8 cellular contexts compared by ENCODE assay signal in the genomic region with DNA sequence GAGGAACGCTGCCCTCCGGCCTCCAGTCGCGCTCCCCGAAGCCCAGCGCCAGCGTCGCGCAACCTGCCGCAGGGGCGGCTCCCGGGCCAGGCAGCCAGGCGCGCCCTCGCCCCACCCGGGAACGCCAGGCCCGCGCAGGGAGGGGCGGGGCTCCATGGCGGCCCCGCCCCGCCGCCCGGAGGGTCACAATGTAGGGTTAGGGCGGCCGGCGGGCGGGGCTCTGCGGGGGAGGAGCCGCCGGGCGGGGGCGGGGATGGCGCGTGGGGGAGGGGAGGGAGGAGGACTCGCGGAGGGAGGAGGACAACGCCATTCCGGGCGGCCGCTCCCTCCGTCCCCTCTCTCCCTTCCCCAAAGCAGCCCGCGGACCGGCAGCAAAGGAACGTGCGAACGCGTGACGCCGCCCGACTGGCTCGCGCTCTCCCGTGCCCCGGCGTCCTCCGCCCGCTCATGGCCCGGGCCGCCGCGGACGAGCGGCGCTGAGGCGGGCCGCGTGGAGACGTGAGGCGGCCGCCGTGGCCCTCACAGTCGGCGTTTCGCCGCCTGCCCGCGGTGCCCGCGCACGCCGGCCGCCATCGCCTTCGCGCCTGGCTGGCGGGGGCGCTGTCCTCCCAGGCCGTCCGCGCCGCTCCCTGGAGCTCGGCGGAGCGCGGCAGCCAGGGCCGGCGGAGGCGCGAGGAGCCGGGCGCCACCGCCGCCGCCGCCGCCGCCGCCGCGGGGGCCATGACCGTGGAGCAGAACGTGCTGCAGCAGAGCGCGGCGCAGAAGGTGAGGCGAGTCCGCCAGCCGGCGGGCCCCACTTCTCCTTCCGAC. TPM values are rescaled to one million over a fixed set of nuclear protein-coding genes. Genes with fewer than 3 reads are reported as not detected.
DNase-seq lines count a peak whose midpoint lies in the region; ATAC-seq, FAIRE-seq and TF ChIP-seq lines count a peak whose summit lies in the region.

A gene with protein sequence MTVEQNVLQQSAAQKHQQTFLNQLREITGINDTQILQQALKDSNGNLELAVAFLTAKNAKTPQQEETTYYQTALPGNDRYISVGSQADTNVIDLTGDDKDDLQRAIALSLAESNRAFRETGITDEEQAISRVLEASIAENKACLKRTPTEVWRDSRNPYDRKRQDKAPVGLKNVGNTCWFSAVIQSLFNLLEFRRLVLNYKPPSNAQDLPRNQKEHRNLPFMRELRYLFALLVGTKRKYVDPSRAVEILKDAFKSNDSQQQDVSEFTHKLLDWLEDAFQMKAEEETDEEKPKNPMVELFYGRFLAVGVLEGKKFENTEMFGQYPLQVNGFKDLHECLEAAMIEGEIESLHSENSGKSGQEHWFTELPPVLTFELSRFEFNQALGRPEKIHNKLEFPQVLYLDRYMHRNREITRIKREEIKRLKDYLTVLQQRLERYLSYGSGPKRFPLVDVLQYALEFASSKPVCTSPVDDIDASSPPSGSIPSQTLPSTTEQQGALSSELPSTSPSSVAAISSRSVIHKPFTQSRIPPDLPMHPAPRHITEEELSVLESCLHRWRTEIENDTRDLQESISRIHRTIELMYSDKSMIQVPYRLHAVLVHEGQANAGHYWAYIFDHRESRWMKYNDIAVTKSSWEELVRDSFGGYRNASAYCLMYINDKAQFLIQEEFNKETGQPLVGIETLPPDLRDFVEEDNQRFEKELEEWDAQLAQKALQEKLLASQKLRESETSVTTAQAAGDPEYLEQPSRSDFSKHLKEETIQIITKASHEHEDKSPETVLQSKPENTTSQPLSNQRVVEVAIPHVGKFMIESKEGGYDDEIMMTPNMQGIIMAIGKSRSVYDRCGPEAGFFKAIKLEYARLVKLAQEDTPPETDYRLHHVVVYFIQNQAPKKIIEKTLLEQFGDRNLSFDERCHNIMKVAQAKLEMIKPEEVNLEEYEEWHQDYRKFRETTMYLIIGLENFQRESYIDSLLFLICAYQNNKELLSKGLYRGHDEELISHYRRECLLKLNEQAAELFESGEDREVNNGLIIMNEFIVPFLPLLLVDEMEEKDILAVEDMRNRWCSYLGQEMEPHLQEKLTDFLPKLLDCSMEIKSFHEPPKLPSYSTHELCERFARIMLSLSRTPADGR (plus strand): TSS at position 309 of the 810 bp plus-strand sequence. CDS start 412 bp downstream, at position 721.

- FAIRE-seq in GM12892 (lab: Jason Lieb, UNC) = peak; percentile 92

- intact Hi-C loops in uterus (cut with DNase I; ENCODE audit: low total_unique reads) = no loop called here

- peak; percentile 74 for DNase-seq in GM12892 (ENCODE audit: insufficient read length)
- peak; percentile 32 for DNase-seq in NCI-H1417 treated with DMSO at 0.1 percent for 48 hours (lab: John Stamatoyannopoulos, UW)
- DNase-seq in T-helper 2 cell = peak; percentile 72 to 86 (median 85)
- peak in 54 of 56 donors; percentile 40 to 93 (median 80) for DNase-seq in amygdala (lab: John Stamatoyannopoulos, UW)
- DNase-seq in right atrium auricular region (ENCODE audit: low spot score) = peak; percentile 89
- DNase-seq in putamen (ENCODE audit: low spot score) = peak; percentile 93
- peak; percentile 87 to 91 for DNase-seq in uterus

- peak within 1 kb of the TSS; percentile 93 to 96 for H3K27ac ChIP-seq in right atrium auricular region
- H3K27ac ChIP-seq in uterus = peak within 1 kb of the TSS; percentile 94 to 98

- H3K4me1 ChIP-seq in right atrium auricular region (peaks cover 0 to 22% of the 10 kb centered on the region in 2 donors), uterus (peaks cover 0 to 5% of the 10 kb centered on the region in 2 donors)

- peak; percentile 73; the same call in 1 of the 2 replicates for TF ChIP-seq POLR2A in GM12892 (IDR thresholded peaks at IDR 0.05; ENCODE audit: low read depth, low read length)
- peak; percentile 81 to 84 for TF ChIP-seq POLR2A in uterus (IDR thresholded peaks at IDR 0.05)

- peak; percentile 79 for ATAC-seq in HG02763 (IDR thresholded peaks at IDR 0.05; ENCODE audit: unreplicated experiment)

- no peaks in the 10 kb centered on the region for H3K36me3 ChIP-seq in right atrium auricular region
- H3K36me3 ChIP-seq in uterus = no peaks in the 10 kb centered on the region

- H3K9me3 ChIP-seq in right atrium auricular region = no peaks in the 10 kb centered on the region
- no peaks in the 10 kb centered on the region for H3K9me3 ChIP-seq in uterus

- TF ChIP-seq CTCF in right atrium auricular region (IDR thresholded peaks at IDR 0.05) = peak in 1 of 2 donors; percentile 12
- peak in 2 of 4 experiments; percentile 23 to 41 for TF ChIP-seq CTCF in uterus (IDR thresholded peaks at IDR 0.05)

- H3K4me3 ChIP-seq in right atrium auricular region (peak within 1 kb of the TSS; percentile 85 to 94), uterus (peak within 1 kb of the TSS; percentile 49 to 97)

- H3K27me3 ChIP-seq in right atrium auricular region (no peaks in the 10 kb centered on the region), uterus (no peaks in the 10 kb centered on the region)

RNA-seq across cellular contexts. Expression of the gene that starts here (rescaled TPM):
- 20.2 TPM for polyA plus RNA-seq in GM12892 (2012; ENCODE audit: missing spikeins)
- 10 to 100 TPM; 42.9 to 44.7 TPM for total RNA-seq in right atrium auricular region
- total RNA-seq in uterus = 10 to 100 TPM; 34.6 to 97.5 (median 63.5) TPM

Comparison
In these comparisons a context has a peak if more than half of its experiments do, and no peak if none do; other contexts are left out.
1. Peak in every context shown above with its lines: DNase-seq, ATAC-seq, H3K4me3 ChIP-seq and H3K27ac ChIP-seq.
2. DNase-seq: peak in every context shown above with its lines; median percentile 93 in putamen; 89 in right atrium auricular region; 89 in uterus; 85 in T-helper 2 cell; 80 in amygdala; 74 in GM12892; 32 in NCI-H1417 treated with DMSO at 0.1 percent for 48 hours.